ENCODE assay signal across 16 cellular contexts in the genomic region with DNA sequence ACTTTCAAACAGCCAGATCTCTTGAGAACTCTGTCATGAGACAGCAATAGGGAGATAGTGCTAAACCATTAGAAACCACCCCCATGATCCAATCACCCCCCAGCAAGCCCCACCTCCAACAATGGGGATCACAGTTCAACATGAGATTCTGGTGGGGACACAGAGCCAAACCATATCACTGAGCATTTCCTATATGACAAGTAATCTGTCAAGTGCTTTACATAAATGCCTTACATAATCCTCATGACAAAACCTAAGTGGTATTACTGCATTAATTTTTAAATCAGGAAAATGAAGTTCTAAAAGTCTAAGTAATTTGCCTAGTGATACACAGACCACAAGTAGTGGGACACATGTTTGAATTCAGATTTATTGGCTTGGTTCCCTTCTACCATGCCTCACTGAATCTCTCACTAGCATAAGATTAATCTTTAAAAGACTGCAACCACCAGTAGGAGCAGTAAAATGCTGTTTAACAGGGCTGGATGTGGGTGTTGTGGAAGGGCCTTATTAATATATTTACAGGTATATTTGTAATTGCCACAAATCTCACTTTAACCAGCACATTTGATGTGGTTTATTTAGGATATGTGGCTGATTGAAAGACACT.
DNase-seq lines count a peak whose midpoint lies in the region; ATAC-seq, FAIRE-seq and TF ChIP-seq lines count a peak whose summit lies in the region.
"Had no signal": no experiment of that assay in that cellular context is flagged by ENCODE, and none has a peak within 500 bp of the region (broad histone marks: within the 10 kb centered on the region; RNA-seq: fewer than 3 reads in every experiment).

No MANE protein-coding gene starts in this region.

- intact Hi-C loops in activated T-helper 2 cell treated with anti-CD3 and anti-CD28 coated beads, Interferon-gamma antibody, Interleukin-2, Interleukin-4, amounts not matched to agents 10 μg/mL and 5 μg/mL and 100 μg/mL, durations not matched to agents 14 hours and 24 hours and 36 hours (cut with micrococcal nuclease) = no loop called here

- no peaks in the 10 kb centered on the region for H3K4me1 Mint-ChIP-seq in activated T-helper 2 cell treated with anti-CD3 and anti-CD28 coated beads, Interferon-gamma antibody, Interleukin-2, Interleukin-4, amounts not matched to agents 10 μg/mL and 5 μg/mL and 100 μg/mL, durations not matched to agents 14 hours and 24 hours and 36 hours (ENCODE audit: low read depth)
- no peaks in the 10 kb centered on the region for H3K4me1 Mint-ChIP-seq in activated T-cell treated with anti-CD3 and anti-CD28 coated beads, Interleukin-2, amount 50 U/mL, for 4 hours (ENCODE audit: low read depth)
- H3K4me1 Mint-ChIP-seq: activated naive CD8-positive, alpha-beta T cell treated with anti-CD3 and anti-CD28 coated beads, Interleukin-2, amount 50 U/mL, for 24 hours; CD4-positive, alpha-beta memory T cell; T-helper 17 cell had no signal

- no peaks in the 10 kb centered on the region for H3K36me3 Mint-ChIP-seq in activated T-helper 2 cell treated with anti-CD3 and anti-CD28 coated beads, Interferon-gamma antibody, Interleukin-2, Interleukin-4, amounts not matched to agents 10 μg/mL and 5 μg/mL and 100 μg/mL, durations not matched to agents 14 hours and 24 hours and 36 hours (ENCODE audit: low read depth)
- no peaks in the 10 kb centered on the region for H3K36me3 Mint-ChIP-seq in activated T-cell treated with anti-CD3 and anti-CD28 coated beads, Interleukin-2, amount 50 U/mL, for 4 hours (ENCODE audit: insufficient read depth)
- H3K36me3 Mint-ChIP-seq: CD4-positive, alpha-beta memory T cell had no signal

- H3K27ac Mint-ChIP-seq in activated T-helper 2 cell treated with anti-CD3 and anti-CD28 coated beads, Interferon-gamma antibody, Interleukin-2, Interleukin-4, amounts not matched to agents 10 μg/mL and 5 μg/mL and 100 μg/mL, durations not matched to agents 14 hours and 24 hours and 36 hours = no peak overlapping the region
- H3K27ac Mint-ChIP-seq: activated naive CD8-positive, alpha-beta T cell treated with anti-CD3 and anti-CD28 coated beads, Interleukin-2, amount 50 U/mL, for 24 hours; CD4-positive, alpha-beta memory T cell; T-helper 17 cell had no signal

- no peaks in the 10 kb centered on the region for H3K27me3 Mint-ChIP-seq in activated T-helper 2 cell treated with anti-CD3 and anti-CD28 coated beads, Interferon-gamma antibody, Interleukin-2, Interleukin-4, amounts not matched to agents 10 μg/mL and 5 μg/mL and 100 μg/mL, durations not matched to agents 14 hours and 24 hours and 36 hours (ENCODE audit: low read depth)
- H3K27me3 Mint-ChIP-seq in activated T-cell treated with anti-CD3 and anti-CD28 coated beads, Interleukin-2, amount 50 U/mL, for 4 hours (ENCODE audit: low read depth) = no peaks in the 10 kb centered on the region
- H3K27me3 Mint-ChIP-seq: activated naive CD8-positive, alpha-beta T cell treated with anti-CD3 and anti-CD28 coated beads, Interleukin-2, amount 50 U/mL, for 24 hours; CD4-positive, alpha-beta memory T cell; T-helper 17 cell had no signal

- no peak overlapping the region for H3K4me3 Mint-ChIP-seq in activated T-helper 2 cell treated with anti-CD3 and anti-CD28 coated beads, Interferon-gamma antibody, Interleukin-2, Interleukin-4, amounts not matched to agents 10 μg/mL and 5 μg/mL and 100 μg/mL, durations not matched to agents 14 hours and 24 hours and 36 hours (ENCODE audit: low read depth)
- H3K4me3 Mint-ChIP-seq in activated T-cell treated with anti-CD3 and anti-CD28 coated beads, Interleukin-2, amount 50 U/mL, for 4 hours = no peak overlapping the region
- H3K4me3 Mint-ChIP-seq: activated naive CD8-positive, alpha-beta T cell treated with anti-CD3 and anti-CD28 coated beads, Interleukin-2, amount 50 U/mL, for 24 hours; CD4-positive, alpha-beta memory T cell; T-helper 17 cell had no signal

- no peak for FAIRE-seq in H54 (lab: Jason Lieb, UNC)
- FAIRE-seq: G401.6, islet of Langerhans had no signal

- TF ChIP-seq POLR2A in H54 (IDR thresholded peaks at IDR 0.05; ENCODE audit: low read depth, low read length) = no peak

- no peak for DNase-seq in activated T-helper 2 cell treated with anti-CD3 and anti-CD28 coated beads, Interferon-gamma antibody, Interleukin-2, Interleukin-4, amounts not matched to agents 10 μg/mL and 5 μg/mL and 100 μg/mL, durations not matched to agents 14 hours and 24 hours and 36 hours (ENCODE audit: low spot score)
- DNase-seq in H54 (ENCODE audit: insufficient read length, low spot score) = no peak
- DNase-seq in A172 (ENCODE audit: low spot score) = no peak
- DNase-seq in activated T-cell treated with anti-CD3 and anti-CD28 coated beads, Interleukin-2, amount 50 U/mL, for 4 hours = no peak
- DNase-seq: activated naive CD8-positive, alpha-beta T cell treated with anti-CD3 and anti-CD28 coated beads, Interleukin-2, amount 50 U/mL, for 24 hours; CD4-positive, alpha-beta memory T cell; stimulated activated naive CD8-positive, alpha-beta T cell treated with anti-CD3 and anti-CD28 coated beads, Interleukin-15, Interleukin-2, amounts not matched to agents 100 U/mL and 50 U/mL, for 24 hours; T-helper 17 cell; uterus had no signal

- peak; percentile 23 for ATAC-seq in GM19468 (IDR thresholded peaks at IDR 0.05; ENCODE audit: extremely low read depth, unreplicated experiment)
- ATAC-seq in HG02943 (IDR thresholded peaks at IDR 0.05; ENCODE audit: low read depth, unreplicated experiment) = peak; percentile 92
- peak; percentile 96 for ATAC-seq in HG03571 (IDR thresholded peaks at IDR 0.05; ENCODE audit: unreplicated experiment)
- no peak for ATAC-seq in activated T-cell treated with anti-CD3 and anti-CD28 coated beads, Interleukin-2, amount 50 U/mL, for 4 hours
- ATAC-seq: activated CD4-positive, CD25-positive, alpha-beta regulatory T cell treated with anti-CD3 and anti-CD28 coated beads, Interleukin-2, amount 50 U/mL, for 24 hours; activated naive CD8-positive, alpha-beta T cell treated with anti-CD3 and anti-CD28 coated beads, Interleukin-2, amount 50 U/mL, for 24 hours; stimulated activated naive CD8-positive, alpha-beta T cell treated with anti-CD3 and anti-CD28 coated beads, Interleukin-15, Interleukin-2, amounts not matched to agents 100 U/mL and 50 U/mL, for 24 hours; T-helper 17 cell had no signal

- peaks cover 5% of the 10 kb centered on the region for H3K9me3 Mint-ChIP-seq in activated T-helper 2 cell treated with anti-CD3 and anti-CD28 coated beads, Interferon-gamma antibody, Interleukin-2, Interleukin-4, amounts not matched to agents 10 μg/mL and 5 μg/mL and 100 μg/mL, durations not matched to agents 14 hours and 24 hours and 36 hours
- H3K9me3 Mint-ChIP-seq in activated T-cell treated with anti-CD3 and anti-CD28 coated beads, Interleukin-2, amount 50 U/mL, for 4 hours = no peaks in the 10 kb centered on the region
- H3K9me3 Mint-ChIP-seq: activated naive CD8-positive, alpha-beta T cell treated with anti-CD3 and anti-CD28 coated beads, Interleukin-2, amount 50 U/mL, for 24 hours had no signal

- 0 out of 3 replicates have a peak, but pooled peaks have one; percentile 3 for TF ChIP-seq CTCF in GM12872 (IDR thresholded peaks at IDR 0.05; ENCODE audit: insufficient read depth, low read depth, low read length)

Comparison
In these comparisons a context has a peak if more than half of its experiments do, and no peak if none do; other contexts are left out.
1. ATAC-seq: peak in GM19468 (single experiment), HG02943 (single experiment) and HG03571 (single experiment); none in activated T-cell treated with anti-CD3 and anti-CD28 coated beads, Interleukin-2, amount 50 U/mL, for 4 hours (0 of 2).